ENCODE assay signal across 10 cellular contexts in genomic region chr16:31714899-31715504, GRCh38.
DNase-seq lines count a peak whose midpoint lies in the region; ATAC-seq, FAIRE-seq and TF ChIP-seq lines count a peak whose summit lies in the region.
"Had no signal": no experiment of that assay in that cellular context is flagged by ENCODE, and none has a peak within 500 bp of the region (broad histone marks: within the 10 kb centered on the region; RNA-seq: fewer than 3 reads in every experiment).

No MANE protein-coding gene starts in this region.

- TF ChIP-seq CTCF in fibroblast of mammary gland (conservative IDR thresholded peaks at IDR 0.05; ENCODE audit: control insufficient read depth, insufficient read depth, low read depth, low read length): no peak

- no peak overlapping the region for H3K23ac ChIP-seq in trophoblast cell (ENCODE audit: low read length)

- peaks cover 6% of the 10 kb centered on the region for H3K79me2 ChIP-seq in trophoblast cell (ENCODE audit: control insufficient read depth, insufficient read depth, low read length, poor library complexity)

- no peak overlapping the region for H3K18ac ChIP-seq in trophoblast cell (ENCODE audit: low read length)

- H3K9me3 ChIP-seq in trophoblast cell (ENCODE audit: insufficient read depth, low read depth, low read length) (no peaks in the 10 kb centered on the region), small intestine (ENCODE audit: control insufficient read depth, low read depth) (no peaks in the 10 kb centered on the region)
- H3K9me3 ChIP-seq: sigmoid colon had no signal

- no peak overlapping the region for H4K91ac ChIP-seq in trophoblast cell (ENCODE audit: low read depth, low read length)

- H2AFZ ChIP-seq in trophoblast cell (ENCODE audit: insufficient read depth, low read length, poor library complexity): no peak overlapping the region

- peak overlapping the region; percentile 98 for H3K4me3 Mint-ChIP-seq in activated naive CD4-positive, alpha-beta T cell treated with anti-CD3 and anti-CD28 coated beads, Interleukin-2, amount 50 U/mL, for 24 hours
- H3K4me3 Mint-ChIP-seq in stimulated activated naive CD8-positive, alpha-beta T cell treated with anti-CD3 and anti-CD28 coated beads, Interleukin-15, amount 100 ng/mL, for 72 hours: peak overlapping the region; percentile 94 to 98

- H2BK12ac ChIP-seq in trophoblast cell (ENCODE audit: low read length): no peak overlapping the region

- ATAC-seq in stimulated activated naive CD8-positive, alpha-beta T cell treated with anti-CD3 and anti-CD28 coated beads, Interleukin-15, amount 100 ng/mL, for 72 hours: peak; percentile 36

- H2AK5ac ChIP-seq in trophoblast cell (ENCODE audit: low read length): no peak overlapping the region

- DNase-seq in activated naive CD4-positive, alpha-beta T cell treated with anti-CD3 and anti-CD28 coated beads, Interleukin-2, amount 50 U/mL, for 16 hours: no peak
- peak; percentile 26 for DNase-seq in RKO (ENCODE audit: low spot score)
- DNase-seq in fibroblast of mammary gland (ENCODE audit: low read depth): peak; percentile 14
- peak in 1 of 2 donors; percentile 44 for DNase-seq in stimulated activated naive CD8-positive, alpha-beta T cell treated with anti-CD3 and anti-CD28 coated beads, Interleukin-15, amount 100 ng/mL, for 72 hours
- DNase-seq in trophoblast cell: no peak
- DNase-seq in NAMALWA (ENCODE audit: low spot score): no peak
- no peak for DNase-seq in small intestine
- DNase-seq: NCI-H446 treated with DMSO at 0.1 percent for 48 hours, sigmoid colon had no signal

- no peak overlapping the region for H4K12ac ChIP-seq in trophoblast cell (ENCODE audit: low read depth, low read length)

- H3K36me3 Mint-ChIP-seq in activated naive CD4-positive, alpha-beta T cell treated with anti-CD3 and anti-CD28 coated beads, Interleukin-2, amount 50 U/mL, for 24 hours: peaks cover 18% of the 10 kb centered on the region

- peaks cover 55% of the 10 kb centered on the region for H3K4me1 Mint-ChIP-seq in activated naive CD4-positive, alpha-beta T cell treated with anti-CD3 and anti-CD28 coated beads, Interleukin-2, amount 50 U/mL, for 24 hours
- peaks cover 64% of the 10 kb centered on the region for H3K4me1 Mint-ChIP-seq in stimulated activated naive CD8-positive, alpha-beta T cell treated with anti-CD3 and anti-CD28 coated beads, Interleukin-15, amount 100 ng/mL, for 72 hours

- FAIRE-seq in small intestine (lab: Jason Lieb, UNC): no peak

- H2BK5ac ChIP-seq in trophoblast cell (ENCODE audit: low read depth, low read length, poor library complexity): no peak overlapping the region

- H3K79me1 ChIP-seq in trophoblast cell (ENCODE audit: low read length): peaks cover 6% of the 10 kb centered on the region

- H3K36me3 ChIP-seq in trophoblast cell (ENCODE audit: control insufficient read depth in 1 of 2, insufficient read depth in 2 of 2, low read length in 2 of 2) (peaks cover 11 to 12% of the 10 kb centered on the region in 2 experiments), small intestine (ENCODE audit: control insufficient read depth in 2 of 2, insufficient read depth in 2 of 2, low read length in 2 of 2) (peaks cover 2 to 3% of the 10 kb centered on the region in 2 donors)
- H3K36me3 ChIP-seq: sigmoid colon had no signal

- no peaks in the 10 kb centered on the region for H3K27me3 Mint-ChIP-seq in activated naive CD4-positive, alpha-beta T cell treated with anti-CD3 and anti-CD28 coated beads, Interleukin-2, amount 50 U/mL, for 24 hours
- H3K27me3 Mint-ChIP-seq in stimulated activated naive CD8-positive, alpha-beta T cell treated with anti-CD3 and anti-CD28 coated beads, Interleukin-15, amount 100 ng/mL, for 72 hours: no peaks in the 10 kb centered on the region

- H3K9ac ChIP-seq in trophoblast cell (ENCODE audit: low read length): no peak overlapping the region

- no peak overlapping the region for H3K4me3 ChIP-seq in fibroblast of mammary gland (ENCODE audit: control insufficient read depth, low read depth, low read length)
- H3K4me3 ChIP-seq in trophoblast cell (ENCODE audit: low read depth, low read length): no peak overlapping the region
- H3K4me3 ChIP-seq in small intestine (ENCODE audit: low read depth in 1 of 2, low read length in 2 of 2): no peak overlapping the region

- H3K27ac ChIP-seq in trophoblast cell (ENCODE audit: low read depth, low read length) (no peak overlapping the region), small intestine (ENCODE audit: low read depth in 1 of 2, low read length in 1 of 2) (no peak overlapping the region)

- no CpG with 5 or more reads among the region's 2 CpGs for WGBS in trophoblast cell (ENCODE audit: extremely low coverage, insufficient coverage, insufficient read length)
- 62 to 72% (median 62%) methylated on average over 2 of the region's 2 CpGs for WGBS in small intestine, 3 donors

- no peaks in the 10 kb centered on the region for H3K9me3 Mint-ChIP-seq in activated naive CD4-positive, alpha-beta T cell treated with anti-CD3 and anti-CD28 coated beads, Interleukin-2, amount 50 U/mL, for 24 hours
- H3K9me3 Mint-ChIP-seq in stimulated activated naive CD8-positive, alpha-beta T cell treated with anti-CD3 and anti-CD28 coated beads, Interleukin-15, amount 100 ng/mL, for 72 hours: no peaks in the 10 kb centered on the region

- H3K14ac ChIP-seq in trophoblast cell (ENCODE audit: low read length): no peak overlapping the region

- H3K27ac Mint-ChIP-seq in activated naive CD4-positive, alpha-beta T cell treated with anti-CD3 and anti-CD28 coated beads, Interleukin-2, amount 50 U/mL, for 24 hours: peak overlapping the region; percentile 92
- peak overlapping the region; percentile 69 to 100 for H3K27ac Mint-ChIP-seq in stimulated activated naive CD8-positive, alpha-beta T cell treated with anti-CD3 and anti-CD28 coated beads, Interleukin-15, amount 100 ng/mL, for 72 hours

- H2BK120ac ChIP-seq in trophoblast cell (ENCODE audit: insufficient read depth, low read length, poor library complexity): no peak overlapping the region

- no peak overlapping the region for H3K4me2 ChIP-seq in trophoblast cell (ENCODE audit: low read length)

- H3K27me3 ChIP-seq in trophoblast cell (ENCODE audit: insufficient read depth, low read length) (no peaks in the 10 kb centered on the region), small intestine (ENCODE audit: control insufficient read depth in 2 of 2, insufficient read depth in 2 of 2, low read length in 2 of 2) (no peaks in the 10 kb centered on the region)
- H3K27me3 ChIP-seq: sigmoid colon had no signal

- H4K8ac ChIP-seq in trophoblast cell (ENCODE audit: low read depth, low read length): no peak overlapping the region

- H3K4me1 ChIP-seq in trophoblast cell (ENCODE audit: control insufficient read depth in 1 of 2, insufficient read depth in 2 of 2, low read length in 2 of 2) (peaks cover 5 to 8% of the 10 kb centered on the region in 2 experiments), small intestine (ENCODE audit: control insufficient read depth in 2 of 2, insufficient read depth in 1 of 2, low read depth in 1 of 2, low read length in 1 of 2) (peaks cover 3 to 7% of the 10 kb centered on the region in 2 donors)

- no peak overlapping the region for H3K4ac ChIP-seq in trophoblast cell (ENCODE audit: low read depth, low read length)

Comparison
In these comparisons a context has a peak if more than half of its experiments do, and no peak if none do; other contexts are left out.
1. DNase-seq: peak in RKO (single experiment) and fibroblast of mammary gland (single experiment); none in activated naive CD4-positive, alpha-beta T cell treated with anti-CD3 and anti-CD28 coated beads, Interleukin-2, amount 50 U/mL, for 16 hours (single experiment), trophoblast cell (0 of 2), NAMALWA (single experiment) and small intestine (single experiment).